8 cellular contexts compared by ENCODE assay signal in the genomic region with DNA sequence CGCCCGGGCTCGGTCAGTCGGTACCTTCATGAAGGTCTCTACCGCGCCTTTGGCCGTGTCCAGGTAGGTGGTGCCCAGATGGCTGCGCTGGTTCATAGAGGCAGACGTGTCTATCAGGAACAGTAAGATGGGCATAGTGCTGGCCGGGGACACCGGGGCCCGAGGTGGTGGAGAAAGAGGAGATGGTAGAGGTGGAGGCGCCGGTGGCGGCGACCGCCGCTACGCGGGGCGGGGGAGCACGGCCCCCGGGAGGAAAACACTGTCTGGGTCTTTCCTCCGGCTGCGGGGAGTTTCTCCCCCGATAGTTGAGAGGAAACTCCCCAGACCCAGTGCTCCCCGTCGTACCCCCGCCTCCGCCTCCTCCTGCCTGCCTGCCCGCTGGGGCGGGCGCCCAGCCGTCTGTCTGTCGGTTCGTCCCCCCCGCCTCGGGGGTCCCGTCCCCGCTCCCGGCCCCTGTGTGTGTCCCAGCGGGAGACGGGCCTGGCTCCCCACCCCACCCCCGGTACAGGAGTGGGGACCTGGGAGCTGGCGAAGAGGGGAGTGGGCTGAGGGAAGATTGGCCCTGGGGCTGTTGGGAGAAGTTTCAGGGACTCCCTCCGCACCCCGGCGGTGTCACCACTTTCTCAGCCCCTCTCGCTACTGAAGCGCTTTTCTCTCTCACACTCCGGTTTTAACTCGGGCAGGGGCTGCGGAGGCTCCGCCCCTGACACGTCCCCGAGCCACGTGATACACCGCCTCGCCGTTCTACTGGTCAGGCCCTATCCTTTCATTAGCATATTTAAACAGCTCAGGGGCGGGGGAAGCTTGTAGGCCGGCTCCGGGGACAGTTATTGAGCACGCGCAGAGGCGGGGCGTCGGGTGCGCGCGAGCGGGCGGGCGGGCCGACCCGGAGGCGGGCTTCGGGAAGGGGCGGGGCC.
DNase-seq lines count a peak whose midpoint lies in the region; ATAC-seq, FAIRE-seq and TF ChIP-seq lines count a peak whose summit lies in the region.

A gene with protein sequence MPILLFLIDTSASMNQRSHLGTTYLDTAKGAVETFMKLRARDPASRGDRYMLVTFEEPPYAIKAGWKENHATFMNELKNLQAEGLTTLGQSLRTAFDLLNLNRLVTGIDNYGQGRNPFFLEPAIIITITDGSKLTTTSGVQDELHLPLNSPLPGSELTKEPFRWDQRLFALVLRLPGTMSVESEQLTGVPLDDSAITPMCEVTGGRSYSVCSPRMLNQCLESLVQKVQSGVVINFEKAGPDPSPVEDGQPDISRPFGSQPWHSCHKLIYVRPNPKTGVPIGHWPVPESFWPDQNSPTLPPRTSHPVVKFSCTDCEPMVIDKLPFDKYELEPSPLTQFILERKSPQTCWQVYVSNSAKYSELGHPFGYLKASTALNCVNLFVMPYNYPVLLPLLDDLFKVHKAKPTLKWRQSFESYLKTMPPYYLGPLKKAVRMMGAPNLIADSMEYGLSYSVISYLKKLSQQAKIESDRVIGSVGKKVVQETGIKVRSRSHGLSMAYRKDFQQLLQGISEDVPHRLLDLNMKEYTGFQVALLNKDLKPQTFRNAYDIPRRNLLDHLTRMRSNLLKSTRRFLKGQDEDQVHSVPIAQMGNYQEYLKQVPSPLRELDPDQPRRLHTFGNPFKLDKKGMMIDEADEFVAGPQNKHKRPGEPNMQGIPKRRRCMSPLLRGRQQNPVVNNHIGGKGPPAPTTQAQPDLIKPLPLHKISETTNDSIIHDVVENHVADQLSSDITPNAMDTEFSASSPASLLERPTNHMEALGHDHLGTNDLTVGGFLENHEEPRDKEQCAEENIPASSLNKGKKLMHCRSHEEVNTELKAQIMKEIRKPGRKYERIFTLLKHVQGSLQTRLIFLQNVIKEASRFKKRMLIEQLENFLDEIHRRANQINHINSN (minus strand): TSS at position 646 of the 917 bp plus-strand sequence. CDS start 511 bp downstream, at position 135.

- FAIRE-seq in islet of Langerhans (lab: Jason Lieb, UNC), result peak; percentile 76

- DNase-seq in AG09319 (ENCODE audit: extremely low read depth, low read depth) (peak; percentile 99), NCI-H446 treated with DMSO at 0.1 percent for 48 hours (lab: John Stamatoyannopoulos, UW) (peak; percentile 97), cerebellar cortex (ENCODE audit: low spot score) (peak; percentile 100)
- peak; percentile 97 for DNase-seq in stimulated activated CD4-positive, alpha-beta T cell treated with anti-CD3 and anti-CD28 coated beads, Interleukin-12 subunit alpha, Interleukin-12 subunit beta, amount 100 ng/mL, for 4 hours

- TF ChIP-seq CTCF in AG09319 (IDR thresholded peaks at IDR 0.05; ENCODE audit: low read depth, low read length), result no peak

- peak; percentile 66 for ATAC-seq in GM19035 (IDR thresholded peaks at IDR 0.05; ENCODE audit: unreplicated experiment)
- peak; percentile 73 for ATAC-seq in HG03354 (IDR thresholded peaks at IDR 0.05; ENCODE audit: poor library complexity, severe bottlenecking, unreplicated experiment)
- peak; percentile 82 to 86 for ATAC-seq in activated CD4-positive, CD25-positive, alpha-beta regulatory T cell treated with anti-CD3 and anti-CD28 coated beads, Interleukin-2, amount 50 U/mL, for 24 hours

Comparison
In these comparisons a context has a peak if more than half of its experiments do, and no peak if none do; other contexts are left out.
1. Peak in every context shown above with its lines: DNase-seq and ATAC-seq.